8 cellular contexts compared by ENCODE assay signal in the genomic region with DNA sequence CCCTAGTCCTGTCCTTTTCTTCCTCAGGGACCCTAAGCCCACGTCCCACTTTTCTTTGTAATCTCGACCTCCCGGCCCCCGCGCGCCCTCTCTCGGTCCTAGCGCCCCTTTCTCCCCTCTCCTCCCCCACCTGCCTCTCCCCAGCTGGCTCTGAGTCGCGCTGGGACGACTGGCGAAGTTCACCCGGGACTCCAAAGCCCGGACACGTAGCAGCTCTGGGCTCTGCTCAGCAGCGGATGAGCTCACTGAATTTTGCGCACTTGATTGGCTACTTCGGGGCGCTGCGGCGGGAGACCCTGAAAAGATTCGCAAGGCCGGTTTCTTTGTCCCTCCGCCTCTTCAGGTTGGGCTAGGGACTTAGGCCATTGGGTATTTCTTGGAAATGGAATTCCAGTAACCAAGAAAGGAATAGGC. TPM values are rescaled to one million over a fixed set of nuclear protein-coding genes. Genes with fewer than 3 reads are reported as not detected.
DNase-seq lines count a peak whose midpoint lies in the region; ATAC-seq and TF ChIP-seq lines count a peak whose summit lies in the region.
"Had no signal": no experiment of that assay in that cellular context is flagged by ENCODE, and none has a peak within 500 bp of the region (broad histone marks: within the 10 kb centered on the region; RNA-seq: fewer than 3 reads in every experiment).

No MANE protein-coding gene starts in this region.

- H3K4me3 ChIP-seq in muscle layer of duodenum (ENCODE audit: low read depth in 1 of 2, low read length in 2 of 2): peak overlapping the region; percentile 9 to 45
- no peak overlapping the region for H3K4me3 ChIP-seq in HAP-1

- H3K9me3 ChIP-seq in muscle layer of duodenum (ENCODE audit: control insufficient read depth in 1 of 2, low read length in 2 of 2) (no peaks in the 10 kb centered on the region), HAP-1 (no peaks in the 10 kb centered on the region)

- peaks cover 9% of the 10 kb centered on the region for H3K27me3 ChIP-seq in muscle layer of duodenum (ENCODE audit: low read depth, low read length)
- H3K27me3 ChIP-seq in HAP-1 (ENCODE audit: low read depth): peaks cover 13% of the 10 kb centered on the region

- H3K36me3 Mint-ChIP-seq in activated CD4-positive, alpha-beta T cell treated with anti-CD3 and anti-CD28 coated beads, Interleukin-2, amount 10 ng/mL, durations not matched to agents 7 days and 5 days (ENCODE audit: low read depth): no peaks in the 10 kb centered on the region

- POLR2A ChIA-PET in activated CD4-positive, alpha-beta T cell treated with anti-CD3 and anti-CD28 coated beads, Interleukin-2, amount 10 ng/mL, durations not matched to agents 7 days and 5 days (lab: Charles Lee): no interaction called here

- H3K9me3 Mint-ChIP-seq in activated CD4-positive, alpha-beta T cell treated with anti-CD3 and anti-CD28 coated beads, Interleukin-2, amount 10 ng/mL, durations not matched to agents 7 days and 5 days: no peaks in the 10 kb centered on the region

- H3K27ac ChIP-seq in muscle layer of duodenum (ENCODE audit: low read length): no peak overlapping the region

- TF ChIP-seq POLR2A in erythroblast (IDR thresholded peaks at IDR 0.05; ENCODE audit: low read length): no peak

- H3K36me3 ChIP-seq in muscle layer of duodenum (ENCODE audit: control insufficient read depth in 1 of 2, insufficient read depth in 2 of 2, low read length in 2 of 2) (no peaks in the 10 kb centered on the region), HAP-1 (replicated peaks) (no peaks in the 10 kb centered on the region)

- H3K4me1 ChIP-seq in muscle layer of duodenum (ENCODE audit: control insufficient read depth in 1 of 2, insufficient read depth in 2 of 2, low read length in 2 of 2) (no peaks in the 10 kb centered on the region), HAP-1 (no peaks in the 10 kb centered on the region)

- no peak overlapping the region for H3K4me3 Mint-ChIP-seq in activated CD4-positive, alpha-beta T cell treated with anti-CD3 and anti-CD28 coated beads, Interleukin-2, amount 10 ng/mL, durations not matched to agents 7 days and 5 days

- no peak overlapping the region for H3K27ac Mint-ChIP-seq in activated CD4-positive, alpha-beta T cell treated with anti-CD3 and anti-CD28 coated beads, Interleukin-2, amount 10 ng/mL, durations not matched to agents 7 days and 5 days

- peaks cover 67% of the 10 kb centered on the region for H3K27me3 Mint-ChIP-seq in activated CD4-positive, alpha-beta T cell treated with anti-CD3 and anti-CD28 coated beads, Interleukin-2, amount 10 ng/mL, durations not matched to agents 7 days and 5 days

- DNase-seq in NCI-H460 (ENCODE audit: extremely low read depth, low read depth): peak; percentile 9
- peak; percentile 69 to 70 for DNase-seq in erythroblast (lab: John Stamatoyannopoulos, UW)
- no peak for DNase-seq in HAP-1 (ENCODE audit: low spot score in 2 of 2)
- DNase-seq in activated CD4-positive, alpha-beta T cell treated with anti-CD3 and anti-CD28 coated beads, Interleukin-2, amount 10 ng/mL, durations not matched to agents 7 days and 5 days: no peak

- no peaks in the 10 kb centered on the region for H3K4me1 Mint-ChIP-seq in activated CD4-positive, alpha-beta T cell treated with anti-CD3 and anti-CD28 coated beads, Interleukin-2, amount 10 ng/mL, durations not matched to agents 7 days and 5 days

- in situ Hi-C loops in HAP-1 (cut with MboI; ENCODE audit: low sequenced_read_pairs): no loop called here

- ATAC-seq in GM18511 (IDR thresholded peaks at IDR 0.05; ENCODE audit: unreplicated experiment) (peak; percentile 97), HG02571 (IDR thresholded peaks at IDR 0.05; ENCODE audit: unreplicated experiment) (peak; percentile 89)

- CTCF ChIA-PET in activated CD4-positive, alpha-beta T cell treated with anti-CD3 and anti-CD28 coated beads, Interleukin-2, amount 10 ng/mL, durations not matched to agents 7 days and 5 days (lab: Charles Lee): interaction anchor here (0.8 kb wide), 2 partner anchors 10 to 26 kb away, joined by 3 to 4 read pairs; no protein-coding TSS in a partner anchor

RNA-seq across cellular contexts. Expression of gene ACKR1, which starts 16.3 kb away (rescaled TPM):
- total RNA-seq in NCI-H460 (2014; rRNA removed; shearing (Covaris generic)): not detected in 2 replicates
- not detected in 2 replicates for polyA plus RNA-seq in NCI-H460 (2014; cell fraction: nucleus; rRNA removed)
- total RNA-seq in activated CD4-positive, alpha-beta T cell treated with anti-CD3 and anti-CD28 coated beads, Interleukin-2, amount 10 ng/mL, durations not matched to agents 7 days and 5 days: not detected
- total RNA-seq: T-helper 2 cell treated with Interferon-gamma antibody and Interleukin-4, amounts not matched to agents 100 ng/mL and 5 ng/mL, for 36 hours had no signal

RNA-seq across cellular contexts. Expression of gene CADM3, which starts 17.0 kb away (rescaled TPM):
- not detected in 2 replicates for total RNA-seq in NCI-H460 (2014; rRNA removed; shearing (Covaris generic))
- polyA plus RNA-seq in NCI-H460 (2014; cell fraction: nucleus; rRNA removed): not detected in 2 replicates
- total RNA-seq in activated CD4-positive, alpha-beta T cell treated with anti-CD3 and anti-CD28 coated beads, Interleukin-2, amount 10 ng/mL, durations not matched to agents 7 days and 5 days: not detected
- total RNA-seq: T-helper 2 cell treated with Interferon-gamma antibody and Interleukin-4, amounts not matched to agents 100 ng/mL and 5 ng/mL, for 36 hours had no signal

Comparison
In these comparisons a context has a peak if more than half of its experiments do, and no peak if none do; other contexts are left out.
1. DNase-seq: peak in NCI-H460 (single experiment) and erythroblast (2 of 2); none in HAP-1 (0 of 2) and activated CD4-positive, alpha-beta T cell treated with anti-CD3 and anti-CD28 coated beads, Interleukin-2, amount 10 ng/mL, durations not matched to agents 7 days and 5 days (single experiment).